Comparison of ENCODE assay signal across 20 cellular contexts in the genomic region with DNA sequence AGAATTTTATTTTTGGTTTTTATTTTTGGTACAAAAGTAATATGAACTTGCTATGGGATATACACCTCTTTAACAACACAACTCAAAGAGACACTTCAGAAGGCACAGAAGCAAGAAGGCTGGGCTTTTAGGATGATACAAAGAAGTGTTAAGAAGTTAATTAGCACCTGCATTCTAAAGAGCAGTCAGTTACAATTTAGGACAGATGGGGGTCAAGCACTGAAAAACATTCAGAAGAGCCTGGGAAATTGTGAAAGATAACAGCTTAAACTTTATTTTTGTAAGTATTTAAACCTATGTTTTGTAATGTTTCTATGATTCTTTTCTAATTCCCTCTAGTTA.
DNase-seq lines count a peak whose midpoint lies in the region; FAIRE-seq and TF ChIP-seq lines count a peak whose summit lies in the region.
"Had no signal": no experiment of that assay in that cellular context is flagged by ENCODE, and none has a peak within 500 bp of the region (broad histone marks: within the 10 kb centered on the region; RNA-seq: fewer than 3 reads in every experiment).

No MANE protein-coding gene starts in this region.

- peak overlapping the region; percentile 51 for H4K91ac ChIP-seq in H1 (replicated peaks; ENCODE audit: insufficient read length, low read length)

- no peaks in the 10 kb centered on the region for H3K27me3 ChIP-seq in HUES6 (ENCODE audit: control insufficient read depth, insufficient read depth, low read length)
- no peaks in the 10 kb centered on the region for H3K27me3 ChIP-seq in H1 (replicated peaks in 1 of 4; ENCODE audit: control insufficient read depth in 3 of 4, extremely low read depth in 1 of 4, insufficient read depth in 3 of 4, low read length in 3 of 4)
- H3K27me3 ChIP-seq in mesendoderm (ENCODE audit: insufficient read depth, low read length, poor library complexity) = no peaks in the 10 kb centered on the region

- H3K14ac ChIP-seq in H1 (ENCODE audit: insufficient read length) = no peak overlapping the region

- FAIRE-seq in H1 (lab: Jason Lieb, UNC) = no peak
- FAIRE-seq: A549, D721Med, GM12892, GM18507, HepG2 had no signal

- no peak for TF ChIP-seq CTCF in H1 (IDR thresholded peaks at IDR 0.05; ENCODE audit: control extremely low read depth in 1 of 3, insufficient read depth in 1 of 3, low read depth in 1 of 3, low read length in 3 of 3)

- peak overlapping the region; percentile 95 for H4K5ac ChIP-seq in H1 (ENCODE audit: insufficient read length, low read depth, low read length)
- no peak overlapping the region for H4K5ac ChIP-seq in mesendoderm (ENCODE audit: low read length)

- H3K4me1 ChIP-seq in HUES6 (ENCODE audit: control insufficient read depth, insufficient read depth, low read length) = peaks cover 20% of the 10 kb centered on the region
- H3K4me1 ChIP-seq in H1 (replicated peaks in 1 of 4; ENCODE audit: control insufficient read depth in 3 of 4, insufficient read depth in 4 of 4, low read length in 3 of 4) = peaks cover 0 to 9% (median 2%) of the 10 kb centered on the region in 4 experiments; a peak in 5 of 7 replicates
- H3K4me1 ChIP-seq in mesendoderm (ENCODE audit: control insufficient read depth, low read depth, low read length) = peaks cover 1% of the 10 kb centered on the region
- H3K4me1 ChIP-seq: A549, Caco-2, HAP-1 had no signal

- no peak for TF ChIP-seq POLR2A in H1 (IDR thresholded peaks at IDR 0.05; ENCODE audit: control extremely low read depth in 1 of 2, low read depth in 2 of 2, low read length in 2 of 2)

- H3K4ac ChIP-seq in H1 (replicated peaks; ENCODE audit: insufficient read length, low read depth, low read length) = no peak overlapping the region
- peak overlapping the region; percentile 16 for H3K4ac ChIP-seq in mesendoderm (ENCODE audit: low read depth, low read length)

- H4K8ac ChIP-seq in H1 (ENCODE audit: extremely low read depth, insufficient read depth, low read length) (no peak overlapping the region), mesendoderm (ENCODE audit: low read depth, low read length) (no peak overlapping the region)

- no peak overlapping the region; the same call in 1 of the 2 replicates for H2BK12ac ChIP-seq in H1 (ENCODE audit: low read depth, low read length)

- H2BK15ac ChIP-seq in H1 (ENCODE audit: low read length) = no peak overlapping the region
- H2BK15ac ChIP-seq in mesendoderm (replicated peaks; ENCODE audit: low read depth) = no peak overlapping the region

- no peak overlapping the region for H2AFZ ChIP-seq in H1 (ENCODE audit: low read length)

- no peaks in the 10 kb centered on the region for H4K20me1 ChIP-seq in H1 (replicated peaks in 1 of 2; ENCODE audit: control insufficient read depth in 1 of 2, insufficient read depth in 2 of 2, low read length in 2 of 2)

- CTCF ChIA-PET in H1 (lab: Charles Lee; ENCODE audit: partially characterized antibody) = interaction anchor here (0.8 to 1.3 kb wide), 2 partner anchors 14 to 205 kb away, joined by 3 read pairs; no protein-coding TSS in a partner anchor

- no peak for TF ChIP-seq EP300 in H1 (IDR thresholded peaks at IDR 0.05; ENCODE audit: borderline replicate concordance in 1 of 2, low read depth in 2 of 2, low read length in 2 of 2)

- H3K56ac ChIP-seq in H1 (replicated peaks; ENCODE audit: insufficient read length, low read depth, low read length) = no peak overlapping the region
- H3K56ac ChIP-seq in mesendoderm (ENCODE audit: low read length) = peak overlapping the region; percentile 51

- H3K27ac ChIP-seq in HUES6 (ENCODE audit: low read depth, low read length) (peak overlapping the region; percentile 72), H1 (ENCODE audit: low read depth, low read length) (peak overlapping the region; percentile 28; the same call in 1 of the 2 replicates), mesendoderm (ENCODE audit: low read depth, low read length) (peak overlapping the region; percentile 70)
- H3K27ac ChIP-seq: A549, C4-2B had no signal

- POLR2A ChIA-PET in H1 (lab: Charles Lee; ENCODE audit: partially characterized antibody) = interaction anchor here (1.0 to 2.3 kb wide), 4 partner anchors 11 to 159 kb away, joined by 3 to 10 read pairs (median 5); no protein-coding TSS in a partner anchor

- H3K4me2 ChIP-seq in H1 (ENCODE audit: insufficient read depth in 1 of 2, low read depth in 2 of 2, low read length in 2 of 2) (peak overlapping the region; percentile 47 to 65), mesendoderm (ENCODE audit: low read length) (no peak overlapping the region)
- H3K4me2 ChIP-seq: A549 had no signal

- DNase-seq in H1 (ENCODE audit: low read depth in 1 of 2, low spot score in 2 of 2) (no peak), mesendoderm (peak; percentile 57), NCI-H2227 treated with DMSO at 0.1 percent for 48 hours (lab: John Stamatoyannopoulos, UW) (no peak), germinal center (ENCODE audit: low spot score) (no peak), DMS153 (lab: John Stamatoyannopoulos, UW) (no peak)
- DNase-seq: AML-193; Caco-2; CD4-positive, alpha-beta T cell; DMS79; GDM1; GOT3; KG1 had no signal

- H3K18ac ChIP-seq in H1 (ENCODE audit: extremely low read depth, low read length) (no peak overlapping the region; the same call in 1 of the 2 replicates), mesendoderm (ENCODE audit: low read length) (no peak overlapping the region)

- no peak for TF ChIP-seq RAD21 in H1 (IDR thresholded peaks at IDR 0.05 in 1 of 2, conservative IDR thresholded peaks at IDR 0.05 in 1 of 2; ENCODE audit: low read depth in 2 of 2, low read length in 2 of 2)

- no peaks in the 10 kb centered on the region for H3K36me3 ChIP-seq in HUES6 (ENCODE audit: control insufficient read depth, insufficient read depth, low read length)
- H3K36me3 ChIP-seq in H1 (ENCODE audit: control insufficient read depth in 2 of 4, insufficient read depth in 4 of 4, low read length in 3 of 4) = no peaks in the 10 kb centered on the region; a peak in 1 of 8 replicates
- no peaks in the 10 kb centered on the region for H3K36me3 ChIP-seq in mesendoderm (ENCODE audit: control insufficient read depth, insufficient read depth, low read length)
- H3K36me3 ChIP-seq: HAP-1 had no signal

- no peaks in the 10 kb centered on the region for H3K79me1 ChIP-seq in H1 (ENCODE audit: low read depth, low read length)
- no peaks in the 10 kb centered on the region for H3K79me1 ChIP-seq in mesendoderm (ENCODE audit: low read length)

- H3K23me2 ChIP-seq in H1 (ENCODE audit: low read depth, low read length) = no peaks in the 10 kb centered on the region

- H3K9me3 ChIP-seq in HUES6 (ENCODE audit: control insufficient read depth, insufficient read depth, low read depth, low read length) (no peaks in the 10 kb centered on the region), H1 (ENCODE audit: insufficient read depth in 2 of 2, low read depth in 1 of 2, low read length in 1 of 2) (no peaks in the 10 kb centered on the region)
- H3K9me3 ChIP-seq: A549, Caco-2, HAP-1 had no signal

- H3K79me2 ChIP-seq in H1 (ENCODE audit: control insufficient read depth in 1 of 2, insufficient read depth in 2 of 2, low read length in 2 of 2) (no peaks in the 10 kb centered on the region; a peak in 1 of 4 replicates), mesendoderm (ENCODE audit: control insufficient read depth, insufficient read depth, low read length) (no peaks in the 10 kb centered on the region)

- H2BK5ac ChIP-seq in H1 (ENCODE audit: low read depth, low read length) = peak overlapping the region; percentile 13; the same call in 1 of the 2 replicates
- no peak overlapping the region for H2BK5ac ChIP-seq in mesendoderm (ENCODE audit: low read length)

- no peak overlapping the region for H2BK20ac ChIP-seq in H1 (ENCODE audit: low read length)

- H3K4me3 ChIP-seq in HUES6 (ENCODE audit: low read depth, low read length) (peak overlapping the region; percentile 33), H1 (ENCODE audit: extremely low read depth in 1 of 4, insufficient read depth in 2 of 4, low read depth in 3 of 4, low read length in 4 of 4) (peak overlapping the region in 1 of 4 experiments; percentile 43; a peak in 2 of 8 replicates), mesendoderm (ENCODE audit: low read length) (no peak overlapping the region)
- H3K4me3 ChIP-seq: A549, HAP-1 had no signal

- no peak overlapping the region for H3K23ac ChIP-seq in H1 (ENCODE audit: insufficient read length)
- no peak overlapping the region for H3K23ac ChIP-seq in mesendoderm (ENCODE audit: low read length)

- H2AK5ac ChIP-seq in H1 (ENCODE audit: low read depth, low read length) (no peak overlapping the region), mesendoderm (ENCODE audit: low read length) (no peak overlapping the region)

- H3K9ac ChIP-seq in HUES6 (ENCODE audit: low read length) = no peak overlapping the region
- H3K9ac ChIP-seq in H1 (replicated peaks in 1 of 4; ENCODE audit: extremely low read depth in 1 of 4, low read depth in 3 of 4, low read length in 3 of 4) = no peak overlapping the region
- H3K9ac ChIP-seq in mesendoderm (ENCODE audit: low read length) = no peak overlapping the region

- no peak overlapping the region for H2BK120ac ChIP-seq in H1 (replicated peaks; ENCODE audit: low read depth, low read length)
- H2BK120ac ChIP-seq in mesendoderm (ENCODE audit: low read depth, low read length) = peak overlapping the region; percentile 61

TF ChIP-seq in H1, 55 proteins besides CTCF, POLR2A, EP300 and RAD21 (continues in another document):
- no peak for TF ChIP-seq CHD1 (IDR thresholded peaks at IDR 0.05; ENCODE audit: low read depth, low read length)
- no peak for TF ChIP-seq ASH2L (IDR thresholded peaks at IDR 0.05; ENCODE audit: low read length)
- TF ChIP-seq TAF1 (IDR thresholded peaks at IDR 0.05; ENCODE audit: low read depth, low read length) = no peak
- TF ChIP-seq TBP (IDR thresholded peaks at IDR 0.05; ENCODE audit: low read depth, low read length) = no peak
- TF ChIP-seq CHD2 (IDR thresholded peaks at IDR 0.05; ENCODE audit: low read length) = no peak
- TF ChIP-seq GTF2F1 (IDR thresholded peaks at IDR 0.05; ENCODE audit: borderline replicate concordance, low read depth, low read length) = no peak
- TF ChIP-seq SP2 (IDR thresholded peaks at IDR 0.05; ENCODE audit: low read length) = no peak; the same call in 1 of the 2 replicates
- no peak for TF ChIP-seq MAX (IDR thresholded peaks at IDR 0.05)
